Comparison of ENCODE assay signal across 11 cellular contexts in the genomic region with DNA sequence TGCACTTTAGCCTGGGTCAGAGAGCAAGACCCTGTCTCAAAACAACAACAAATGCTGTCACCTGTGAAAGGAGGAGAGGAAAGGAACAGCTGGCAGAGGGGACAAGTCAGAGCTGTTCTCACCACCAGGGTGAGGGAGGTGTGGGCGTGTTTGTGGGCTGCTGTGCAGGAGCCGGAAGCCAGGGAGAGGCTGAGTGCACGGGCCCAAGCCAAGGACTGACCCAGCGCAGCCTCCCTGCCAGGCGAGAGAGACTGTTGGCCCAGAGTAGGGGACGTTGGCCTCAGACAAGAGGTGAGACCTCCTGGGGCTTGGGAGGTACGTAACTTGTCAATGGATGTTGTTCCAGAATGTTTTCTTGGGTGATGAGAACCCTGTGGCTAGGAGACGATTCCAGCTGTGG. TPM values are rescaled to one million over a fixed set of nuclear protein-coding genes. Genes with fewer than 3 reads are reported as not detected.
DNase-seq lines count a peak whose midpoint lies in the region; ATAC-seq, FAIRE-seq and TF ChIP-seq lines count a peak whose summit lies in the region.
"Had no signal": no experiment of that assay in that cellular context is flagged by ENCODE, and none has a peak within 500 bp of the region (broad histone marks: within the 10 kb centered on the region; RNA-seq: fewer than 3 reads in every experiment).

No MANE protein-coding gene starts in this region.

- H3K9me3 Mint-ChIP-seq in activated T-cell treated with anti-CD3 and anti-CD28 coated beads, Interleukin-2, amount 50 U/mL, for 24 hours: no peaks in the 10 kb centered on the region
- H3K9me3 Mint-ChIP-seq in activated naive CD4-positive, alpha-beta T cell treated with anti-CD3 and anti-CD28 coated beads, Interleukin-2, amount 10 ng/mL, durations not matched to agents 7 days and 5 days: no peaks in the 10 kb centered on the region
- no peaks in the 10 kb centered on the region for H3K9me3 Mint-ChIP-seq in type B pancreatic cell

- CTCF ChIA-PET in activated naive CD4-positive, alpha-beta T cell treated with anti-CD3 and anti-CD28 coated beads, Interleukin-2, amount 10 ng/mL, durations not matched to agents 7 days and 5 days (lab: Charles Lee): interaction anchor here (1.5 to 2.0 kb wide), 2 partner anchors 9 to 69 kb away, joined by 3 to 4 read pairs; no protein-coding TSS in a partner anchor
- CTCF ChIA-PET in HepG2 (lab: Yijun Ruan, JAX; ENCODE audit: low intra/inter-chr PET ratio, low total read pairs): no interaction called here

- no peaks in the 10 kb centered on the region for H3K9me3 ChIP-seq in HepG2 (ENCODE audit: low read length)

- no peak overlapping the region for H3K27ac ChIP-seq in HepG2 (ENCODE audit: extremely low read length, insufficient read depth, low read length)

- H3K4me1 ChIP-seq in HepG2 (ENCODE audit: insufficient read depth, low read length): no peaks in the 10 kb centered on the region

- no peak for TF ChIP-seq EP300 in HepG2 (IDR thresholded peaks at IDR 0.05; ENCODE audit: low read depth in 2 of 2, low read length in 2 of 2)
- no peak for TF ChIP-seq EP300 in HepG2 (CRISPR knock-in tag; IDR thresholded peaks at IDR 0.05; ENCODE audit: borderline replicate concordance)

- TF ChIP-seq CTCF in HepG2 (CRISPR knock-in tag; IDR thresholded peaks at IDR 0.05): no peak
- no peak for TF ChIP-seq CTCF in type B pancreatic cell (conservative IDR thresholded peaks at IDR 0.05)

- H3K4me1 Mint-ChIP-seq in activated T-cell treated with anti-CD3 and anti-CD28 coated beads, Interleukin-2, amount 50 U/mL, for 24 hours (ENCODE audit: low read depth): peaks cover 28% of the 10 kb centered on the region
- peaks cover 26% of the 10 kb centered on the region for H3K4me1 Mint-ChIP-seq in activated naive CD4-positive, alpha-beta T cell treated with anti-CD3 and anti-CD28 coated beads, Interleukin-2, amount 10 ng/mL, durations not matched to agents 7 days and 5 days
- peaks cover 12% of the 10 kb centered on the region for H3K4me1 Mint-ChIP-seq in type B pancreatic cell (ENCODE audit: unreplicated experiment)

- no peaks in the 10 kb centered on the region for H3K79me2 ChIP-seq in HepG2 (ENCODE audit: insufficient read depth, low read length)

- TF ChIP-seq POLR2A in HepG2 (IDR thresholded peaks at IDR 0.05; ENCODE audit: insufficient read depth in 1 of 2, low read depth in 2 of 2, low read length in 2 of 2): no peak

- no TSS peak for BruUV-seq in HepG2 (replicated peaks; lab: Mats Ljungman, UMichigan)

- 18% methylated on average over 2 of the region's 8 CpGs for WGBS in HepG2 (ENCODE audit: low lambda C conversion rate)

- DNase-seq in activated T-cell treated with anti-CD3 and anti-CD28 coated beads, Interleukin-2, amount 50 U/mL, for 48 hours: peak; percentile 43 to 55
- no peak for DNase-seq in activated T-cell treated with anti-CD3 and anti-CD28 coated beads, Interleukin-2, amount 50 U/mL, for 24 hours
- DNase-seq in activated naive CD4-positive, alpha-beta T cell treated with anti-CD3 and anti-CD28 coated beads, Interleukin-2, amount 10 ng/mL, durations not matched to agents 7 days and 5 days: peak; percentile 69
- DNase-seq in HepG2 (ENCODE audit: low spot score) (no peak), type B pancreatic cell (ENCODE audit: extremely low spot score, unreplicated experiment) (no peak), NCI-H146 (lab: John Stamatoyannopoulos, UW) (no peak), NCI-H2107 treated with DMSO at 0.1 percent for 48 hours (lab: John Stamatoyannopoulos, UW; ENCODE audit: unreplicated experiment) (no peak), NCI-H510A (lab: John Stamatoyannopoulos, UW) (no peak)
- DNase-seq: hippocampal formation, NCI-H1417 had no signal

- no peak for FAIRE-seq in HepG2 (lab: Jason Lieb, UNC)

- no peaks in the 10 kb centered on the region for H3K36me3 Mint-ChIP-seq in activated T-cell treated with anti-CD3 and anti-CD28 coated beads, Interleukin-2, amount 50 U/mL, for 24 hours (ENCODE audit: low read depth)
- H3K36me3 Mint-ChIP-seq in activated naive CD4-positive, alpha-beta T cell treated with anti-CD3 and anti-CD28 coated beads, Interleukin-2, amount 10 ng/mL, durations not matched to agents 7 days and 5 days: no peaks in the 10 kb centered on the region
- H3K36me3 Mint-ChIP-seq in type B pancreatic cell: no peaks in the 10 kb centered on the region
- H3K36me3 Mint-ChIP-seq: activated naive CD8-positive, alpha-beta T cell had no signal

- intact Hi-C loops in HepG2 (cut with micrococcal nuclease; ENCODE audit: unreplicated experiment): no loop called here

- H3K9ac ChIP-seq in HepG2 (ENCODE audit: insufficient read depth, low read depth, low read length): no peak overlapping the region

- POLR2A ChIA-PET in HepG2 (lab: Yijun Ruan, JAX): no interaction called here

- H3K27me3 ChIP-seq in HepG2 (ENCODE audit: control insufficient read depth in 1 of 2, insufficient read depth in 2 of 2, low read length in 2 of 2): peaks cover 8 to 74% of the 10 kb centered on the region in 2 experiments

- no peak overlapping the region for H3K4me3 ChIP-seq in HepG2 (replicated peaks in 1 of 3; ENCODE audit: insufficient read depth in 1 of 3, low read depth in 2 of 3, low read length in 3 of 3)

- no peaks in the 10 kb centered on the region for H4K20me1 ChIP-seq in HepG2 (ENCODE audit: insufficient read depth, low read length)

- no peak overlapping the region for H2AFZ ChIP-seq in HepG2 (ENCODE audit: low read length)

- H3K27me3 Mint-ChIP-seq in activated T-cell treated with anti-CD3 and anti-CD28 coated beads, Interleukin-2, amount 50 U/mL, for 24 hours: peaks cover 6% of the 10 kb centered on the region
- peaks cover 53% of the 10 kb centered on the region for H3K27me3 Mint-ChIP-seq in activated naive CD4-positive, alpha-beta T cell treated with anti-CD3 and anti-CD28 coated beads, Interleukin-2, amount 10 ng/mL, durations not matched to agents 7 days and 5 days
- H3K27me3 Mint-ChIP-seq in type B pancreatic cell: peaks cover 6% of the 10 kb centered on the region
- H3K27me3 Mint-ChIP-seq: activated naive CD8-positive, alpha-beta T cell had no signal

- in situ Hi-C loops in HepG2 (cut with HindIII; ENCODE audit: extremely low pct_ligation_motif_present, low pct_unique_long_range_greater_than_20kb): no loop called here

- H3K4me3 Mint-ChIP-seq in activated T-cell treated with anti-CD3 and anti-CD28 coated beads, Interleukin-2, amount 50 U/mL, for 24 hours: no peak overlapping the region
- no peak overlapping the region for H3K4me3 Mint-ChIP-seq in activated naive CD4-positive, alpha-beta T cell treated with anti-CD3 and anti-CD28 coated beads, Interleukin-2, amount 10 ng/mL, durations not matched to agents 7 days and 5 days
- no peak overlapping the region for H3K4me3 Mint-ChIP-seq in type B pancreatic cell

- no peaks in the 10 kb centered on the region for H3K36me3 ChIP-seq in HepG2 (replicated peaks in 1 of 2; ENCODE audit: control insufficient read depth in 1 of 2, insufficient read depth in 2 of 2, low read length in 2 of 2)

- no peak overlapping the region for H3K27ac Mint-ChIP-seq in activated T-cell treated with anti-CD3 and anti-CD28 coated beads, Interleukin-2, amount 50 U/mL, for 24 hours
- H3K27ac Mint-ChIP-seq in activated naive CD4-positive, alpha-beta T cell treated with anti-CD3 and anti-CD28 coated beads, Interleukin-2, amount 10 ng/mL, durations not matched to agents 7 days and 5 days: no peak overlapping the region
- H3K27ac Mint-ChIP-seq in type B pancreatic cell: peak overlapping the region; percentile 61
- H3K27ac Mint-ChIP-seq: activated naive CD8-positive, alpha-beta T cell had no signal

- TF ChIP-seq RAD21 in HepG2 (CRISPR knock-in tag; IDR thresholded peaks at IDR 0.05): no peak

- H3K4me2 ChIP-seq in HepG2 (ENCODE audit: low read depth, low read length): no peak overlapping the region

- ATAC-seq in HepG2: peak; percentile 55

RNA-seq across cellular contexts. Expression of a gene that starts 10.7 kb away (rescaled TPM):
- total RNA-seq in HepG2 (2016; rRNA removed; fragmentation: Illumina TruSeq; extraction: Trizol): not detected in 2 replicates
- not detected in 2 replicates for total RNA-seq in HepG2 (2016; cell fraction: cytosol; rRNA removed; fragmentation: Illumina TruSeq; extraction: Trizol; ENCODE audit: low read depth)
- total RNA-seq in HepG2 (2016; cell fraction: insoluble cytoplasmic fraction; rRNA removed; fragmentation: Illumina TruSeq; extraction: Trizol): not detected in 2 replicates
- total RNA-seq in HepG2 (2016; cell fraction: membrane; rRNA removed; fragmentation: Illumina TruSeq; extraction: Trizol): not detected in 2 replicates
- not detected in 2 replicates for total RNA-seq in HepG2 (2016; cell fraction: nucleus; rRNA removed; fragmentation: Illumina TruSeq; extraction: Trizol)
- 0.01 and 0.03 TPM in 2 replicates for polyA plus RNA-seq in HepG2 (2011; rRNA removed)
- polyA plus RNA-seq in HepG2 (2011; cell fraction: cytosol; rRNA removed): 0.03 and 0.05 TPM in 2 replicates
- polyA plus RNA-seq in HepG2 (2011; cell fraction: nucleus; rRNA removed): 0.14 TPM in 1 of 2 replicates, not detected in the other
- 0.16 and 0.34 TPM in 2 replicates for polyA plus RNA-seq in HepG2 (2012)
- not detected in 2 replicates for polyA plus RNA-seq in HepG2 (2016; cell fraction: cytosol; fragmentation: Illumina TruSeq; extraction: Trizol; ENCODE audit: low read depth)
- not detected in 2 replicates for polyA plus RNA-seq in HepG2 (2016; cell fraction: insoluble cytoplasmic fraction; fragmentation: Illumina TruSeq; extraction: Trizol; ENCODE audit: low read depth)
- not detected in 2 replicates for polyA plus RNA-seq in HepG2 (2016; cell fraction: membrane; fragmentation: Illumina TruSeq; extraction: Trizol; ENCODE audit: low read depth)
- polyA plus RNA-seq in HepG2 (2016; cell fraction: nucleus; fragmentation: Illumina TruSeq; extraction: Trizol; ENCODE audit: insufficient read depth, low read depth): not detected in 2 replicates
- 0.16 TPM in 1 of 2 replicates, not detected in the other for polyA minus RNA-seq in HepG2 (2011; rRNA and poly(A)+ RNA removed; ENCODE audit: low replicate concordance)
- polyA minus RNA-seq in HepG2 (2011; cell fraction: cytosol; rRNA and poly(A)+ RNA removed): not detected in 2 replicates
- polyA minus RNA-seq in HepG2 (2011; cell fraction: nucleus; rRNA and poly(A)+ RNA removed): not detected in 2 replicates
- 16.1 and 36.7 TPM in 2 replicates for total RNA-seq in type B pancreatic cell (ENCODE audit: low replicate concordance)

RNA-seq across cellular contexts. Expression of a gene that starts 45.8 kb away (rescaled TPM):
- 40.4 and 54.8 TPM in 2 replicates for total RNA-seq in HepG2 (2016; rRNA removed; fragmentation: Illumina TruSeq; extraction: Trizol)
- 58.9 and 65.5 TPM in 2 replicates for total RNA-seq in HepG2 (2016; cell fraction: cytosol; rRNA removed; fragmentation: Illumina TruSeq; extraction: Trizol; ENCODE audit: low read depth)
- total RNA-seq in HepG2 (2016; cell fraction: insoluble cytoplasmic fraction; rRNA removed; fragmentation: Illumina TruSeq; extraction: Trizol): 35.1 and 61.8 TPM in 2 replicates
- total RNA-seq in HepG2 (2016; cell fraction: membrane; rRNA removed; fragmentation: Illumina TruSeq; extraction: Trizol): 24.4 and 24.9 TPM in 2 replicates
- total RNA-seq in HepG2 (2016; cell fraction: nucleus; rRNA removed; fragmentation: Illumina TruSeq; extraction: Trizol): 52.0 and 62.6 TPM in 2 replicates
- 18.6 and 28.4 TPM in 2 replicates for polyA plus RNA-seq in HepG2 (2011; rRNA removed)
- polyA plus RNA-seq in HepG2 (2011; cell fraction: cytosol; rRNA removed): 9.7 and 12.5 TPM in 2 replicates
- 158 and 176 TPM in 2 replicates for polyA plus RNA-seq in HepG2 (2011; cell fraction: nucleus; rRNA removed)
- polyA plus RNA-seq in HepG2 (2012): 28.0 and 41.5 TPM in 2 replicates
- 7.8 and 7.9 TPM in 2 replicates for polyA plus RNA-seq in HepG2 (2016; cell fraction: cytosol; fragmentation: Illumina TruSeq; extraction: Trizol; ENCODE audit: low read depth)
- 28.2 and 32.7 TPM in 2 replicates for polyA plus RNA-seq in HepG2 (2016; cell fraction: insoluble cytoplasmic fraction; fragmentation: Illumina TruSeq; extraction: Trizol; ENCODE audit: low read depth)
- 9.0 and 12.1 TPM in 2 replicates for polyA plus RNA-seq in HepG2 (2016; cell fraction: membrane; fragmentation: Illumina TruSeq; extraction: Trizol; ENCODE audit: low read depth)
- 146 and 160 TPM in 2 replicates for polyA plus RNA-seq in HepG2 (2016; cell fraction: nucleus; fragmentation: Illumina TruSeq; extraction: Trizol; ENCODE audit: insufficient read depth, low read depth)
- 50.2 and 100 TPM in 2 replicates for polyA minus RNA-seq in HepG2 (2011; rRNA and poly(A)+ RNA removed; ENCODE audit: low replicate concordance)
- 19.4 and 21.0 TPM in 2 replicates for polyA minus RNA-seq in HepG2 (2011; cell fraction: cytosol; rRNA and poly(A)+ RNA removed)
- 53.3 and 54.8 TPM in 2 replicates for polyA minus RNA-seq in HepG2 (2011; cell fraction: nucleus; rRNA and poly(A)+ RNA removed)
- 63.7 and 66.0 TPM in 2 replicates for total RNA-seq in type B pancreatic cell (ENCODE audit: low replicate concordance)

RNA-seq across cellular contexts. Expression of a gene that starts 51.0 kb away (rescaled TPM):
- total RNA-seq in HepG2 (2016; rRNA removed; fragmentation: Illumina TruSeq; extraction: Trizol) (0.70 and 0.80 TPM in 2 replicates), type B pancreatic cell (ENCODE audit: low replicate concordance) (1.0 and 1.4 TPM in 2 replicates)
- 0.20 and 0.26 TPM in 2 replicates for total RNA-seq in HepG2 (2016; cell fraction: cytosol; rRNA removed; fragmentation: Illumina TruSeq; extraction: Trizol; ENCODE audit: low read depth)
- 0.68 and 1.1 TPM in 2 replicates for total RNA-seq in HepG2 (2016; cell fraction: insoluble cytoplasmic fraction; rRNA removed; fragmentation: Illumina TruSeq; extraction: Trizol)
- 0.59 and 0.62 TPM in 2 replicates for total RNA-seq in HepG2 (2016; cell fraction: membrane; rRNA removed; fragmentation: Illumina TruSeq; extraction: Trizol)
- 0.28 and 0.37 TPM in 2 replicates for total RNA-seq in HepG2 (2016; cell fraction: nucleus; rRNA removed; fragmentation: Illumina TruSeq; extraction: Trizol)
- polyA plus RNA-seq in HepG2 (2011; rRNA removed): 0.14 and 0.16 TPM in 2 replicates
- polyA plus RNA-seq in HepG2 (2011; cell fraction: cytosol; rRNA removed): 0.10 and 0.12 TPM in 2 replicates
- 0.09 and 0.43 TPM in 2 replicates for polyA plus RNA-seq in HepG2 (2011; cell fraction: nucleus; rRNA removed)
- polyA plus RNA-seq in HepG2 (2012): 0.24 and 0.29 TPM in 2 replicates
- polyA plus RNA-seq in HepG2 (2016; cell fraction: cytosol; fragmentation: Illumina TruSeq; extraction: Trizol; ENCODE audit: low read depth): 0.24 and 0.27 TPM in 2 replicates
- polyA plus RNA-seq in HepG2 (2016; cell fraction: insoluble cytoplasmic fraction; fragmentation: Illumina TruSeq; extraction: Trizol; ENCODE audit: low read depth): 0.71 and 1.2 TPM in 2 replicates
- 0.50 and 0.52 TPM in 2 replicates for polyA plus RNA-seq in HepG2 (2016; cell fraction: membrane; fragmentation: Illumina TruSeq; extraction: Trizol; ENCODE audit: low read depth)
- polyA plus RNA-seq in HepG2 (2016; cell fraction: nucleus; fragmentation: Illumina TruSeq; extraction: Trizol; ENCODE audit: insufficient read depth, low read depth): 1.1 and 1.5 TPM in 2 replicates
- 0.38 TPM in 1 of 2 replicates, not detected in the other for polyA minus RNA-seq in HepG2 (2011; rRNA and poly(A)+ RNA removed; ENCODE audit: low replicate concordance)
- polyA minus RNA-seq in HepG2 (2011; cell fraction: cytosol; rRNA and poly(A)+ RNA removed): not detected in 2 replicates
- polyA minus RNA-seq in HepG2 (2011; cell fraction: nucleus; rRNA and poly(A)+ RNA removed): 0.12 TPM in 1 of 2 replicates, not detected in the other

Comparison
In these comparisons a context has a peak if more than half of its experiments do, and no peak if none do; other contexts are left out.
1. DNase-seq: peak in activated T-cell treated with anti-CD3 and anti-CD28 coated beads, Interleukin-2, amount 50 U/mL, for 48 hours (2 of 2) and activated naive CD4-positive, alpha-beta T cell treated with anti-CD3 and anti-CD28 coated beads, Interleukin-2, amount 10 ng/mL, durations not matched to agents 7 days and 5 days (single experiment); none in activated T-cell treated with anti-CD3 and anti-CD28 coated beads, Interleukin-2, amount 50 U/mL, for 24 hours (single experiment), HepG2 (single experiment), type B pancreatic cell (single experiment), NCI-H146 (single experiment), NCI-H2107 treated with DMSO at 0.1 percent for 48 hours (single experiment) and NCI-H510A (single experiment).
2. RNA of a gene that starts 10.7 kb away (total RNA-seq): 16.1 to 36.7 TPM in type B pancreatic cell; not detected in HepG2; every median in the first group is over 10 times any median in the second.